13 cellular contexts compared by ENCODE assay signal in genomic region chr2:65796259-65796658, GRCh38.
A peak's percentile ranks its signal among the peaks of the same experiment; 100 is the strongest.
DNase-seq lines count a peak whose midpoint lies in the region; TF ChIP-seq lines count a peak whose summit lies in the region.
"Had no signal": no experiment of that assay in that cellular context is flagged by ENCODE, and none has a peak within 500 bp of the region (broad histone marks: within the 10 kb centered on the region; RNA-seq: fewer than 3 reads in every experiment).

No MANE protein-coding gene starts in this region.

- H3K27ac Mint-ChIP-seq in nephron: peak overlapping the region in 2 of 3 experiments; percentile 71 to 73
- H3K27ac Mint-ChIP-seq: CD14-positive monocyte; CD8-positive, alpha-beta T cell had no signal

- CTCF ChIA-PET in A673 (lab: Charles Lee): no interaction called here
- CTCF ChIA-PET in PC-9 (lab: Charles Lee): no interaction called here
- CTCF ChIA-PET in HEK293T (lab: Yijun Ruan, JAX): no interaction called here

- H3K4me2 ChIP-seq in PC-9: no peak overlapping the region

- DNase-seq in A673 (ENCODE audit: low spot score): peak; percentile 45
- DNase-seq in DMS 273 treated with DMSO at 0.1 percent for 48 hours (lab: John Stamatoyannopoulos, UW): peak; percentile 8
- DNase-seq in fibroblast of the aortic adventitia (ENCODE audit: low read depth): peak; percentile 2
- DNase-seq in Peyer's patch: no peak
- no peak for DNase-seq in PC-9
- DNase-seq in HEK293T (ENCODE audit: extremely low spot score): no peak
- DNase-seq: CD8-positive, alpha-beta T cell; COR-L47; GM23248; IMR-90 had no signal

- no peak overlapping the region for H3K4me3 ChIP-seq in A673 (ENCODE audit: low read depth, low read length, poor library complexity, severe bottlenecking)
- H3K4me3 ChIP-seq in fibroblast of the aortic adventitia (ENCODE audit: low read depth, low read length): no peak overlapping the region
- H3K4me3 ChIP-seq in Peyer's patch: no peak overlapping the region
- H3K4me3 ChIP-seq in PC-9: no peak overlapping the region
- H3K4me3 ChIP-seq: GM12878, GM23248 had no signal

- H3K36me3 Mint-ChIP-seq in nephron (ENCODE audit: low read depth): no peaks in the 10 kb centered on the region
- H3K36me3 Mint-ChIP-seq: CD14-positive monocyte; CD8-positive, alpha-beta T cell had no signal

- H3K27me3 ChIP-seq in A673 (replicated peaks; ENCODE audit: insufficient read depth, low read depth, low read length, poor library complexity) (no peaks in the 10 kb centered on the region), Peyer's patch (no peaks in the 10 kb centered on the region), PC-9 (ENCODE audit: insufficient read depth, low read depth) (peaks cover 23% of the 10 kb centered on the region)

- no peaks in the 10 kb centered on the region for H3F3A ChIP-seq in PC-9 (ENCODE audit: insufficient read depth, low read depth)

- peaks cover 5% of the 10 kb centered on the region for H3K9me3 Mint-ChIP-seq in nephron
- H3K9me3 Mint-ChIP-seq: CD8-positive, alpha-beta T cell had no signal

- H3K27ac ChIP-seq in A673 (ENCODE audit: low read depth, low read length, poor library complexity, severe bottlenecking) (peak overlapping the region; percentile 89), Peyer's patch (no peak overlapping the region), PC-9 (no peak overlapping the region)
- H3K27ac ChIP-seq: GM23248 had no signal

- H3K9me2 ChIP-seq in PC-9 (ENCODE audit: insufficient read depth): peaks cover 7% of the 10 kb centered on the region; the same call in 1 of the 2 replicates

- no peaks in the 10 kb centered on the region for H3K36me3 ChIP-seq in A673 (ENCODE audit: insufficient read depth, low read length, poor library complexity, severe bottlenecking)
- H3K36me3 ChIP-seq in Peyer's patch: no peaks in the 10 kb centered on the region
- H3K36me3 ChIP-seq in PC-9 (ENCODE audit: low read depth): no peaks in the 10 kb centered on the region

- TF ChIP-seq CTCF in A673 (conservative IDR thresholded peaks at IDR 0.05; ENCODE audit: low read depth, low read length): no peak
- no peak for TF ChIP-seq CTCF in fibroblast of the aortic adventitia (IDR thresholded peaks at IDR 0.05; ENCODE audit: insufficient read depth, low read length)
- no peak for TF ChIP-seq CTCF in nephron (IDR thresholded peaks at IDR 0.05; ENCODE audit: unreplicated experiment in 3 of 3)
- no peak for TF ChIP-seq CTCF in Peyer's patch (IDR thresholded peaks at IDR 0.05)
- TF ChIP-seq CTCF in PC-9 (conservative IDR thresholded peaks at IDR 0.05): no peak

- no peak overlapping the region for H2AFZ ChIP-seq in PC-9
- H2AFZ ChIP-seq: GM23248 had no signal

- H3K4me1 Mint-ChIP-seq in nephron: peaks cover 12% of the 10 kb centered on the region
- H3K4me1 Mint-ChIP-seq: CD14-positive monocyte had no signal

- H4K20me1 ChIP-seq in PC-9 (ENCODE audit: insufficient read depth): no peaks in the 10 kb centered on the region

- H3K79me2 ChIP-seq in PC-9 (ENCODE audit: low read depth): no peaks in the 10 kb centered on the region

- peaks cover 52% of the 10 kb centered on the region for H3K4me1 ChIP-seq in A673 (ENCODE audit: insufficient read depth, low read length, poor library complexity, severe bottlenecking)
- no peaks in the 10 kb centered on the region for H3K4me1 ChIP-seq in Peyer's patch
- H3K4me1 ChIP-seq in PC-9 (replicated peaks; ENCODE audit: insufficient read depth): no peaks in the 10 kb centered on the region

- no peaks in the 10 kb centered on the region for H3K9me3 ChIP-seq in A673 (ENCODE audit: low read depth, low read length, poor library complexity, severe bottlenecking)
- no peaks in the 10 kb centered on the region for H3K9me3 ChIP-seq in Peyer's patch
- no peaks in the 10 kb centered on the region for H3K9me3 ChIP-seq in PC-9 (ENCODE audit: insufficient read depth, low read depth)

- TF ChIP-seq POLR2A in Peyer's patch (IDR thresholded peaks at IDR 0.05): no peak

- no peak overlapping the region for H3K4me3 Mint-ChIP-seq in nephron
- H3K4me3 Mint-ChIP-seq: CD14-positive monocyte; CD8-positive, alpha-beta T cell had no signal

- peaks cover 6% of the 10 kb centered on the region for H3K27me3 Mint-ChIP-seq in nephron (ENCODE audit: low read depth)

- intact Hi-C loops in A673 (cut with micrococcal nuclease; ENCODE audit: unreplicated experiment) (loop anchor here (5.0 to 10.0 kb wide), 4 partner anchors 199 to 1081 kb away; no protein-coding TSS in a partner anchor), PC-9 (cut with micrococcal nuclease; ENCODE audit: unreplicated experiment) (no loop called here)

- POLR2A ChIA-PET in A673 (lab: Charles Lee; ENCODE audit: low non-redundant PET): no interaction called here
- POLR2A ChIA-PET in PC-9 (lab: Charles Lee; ENCODE audit: unreplicated experiment): no interaction called here
- POLR2A ChIA-PET in HEK293T (lab: Yijun Ruan, JAX): no interaction called here

- BruUV-seq in A673 (replicated peaks; lab: Mats Ljungman, UMichigan) (no TSS peak), PC-9 (replicated peaks; lab: Mats Ljungman, UMichigan) (no TSS peak)

TF ChIP-seq in HEK293T, 16 proteins besides CTCF, POLR2A, EP300 and RAD21:
- TF ChIP-seq CTBP1 (IDR thresholded peaks at IDR 0.05; ENCODE audit: borderline replicate concordance): no peak
- no peak for TF ChIP-seq BHLHE40 (IDR thresholded peaks at IDR 0.05; ENCODE audit: borderline replicate concordance)
- no peak for TF ChIP-seq NFRKB (IDR thresholded peaks at IDR 0.05)
- TF ChIP-seq ZNF384 (IDR thresholded peaks at IDR 0.05): no peak
- TF ChIP-seq FOXK2 (IDR thresholded peaks at IDR 0.05): no peak
- TF ChIP-seq ARNT (IDR thresholded peaks at IDR 0.05): no peak
- TF ChIP-seq ELF4 (IDR thresholded peaks at IDR 0.05): no peak
- TF ChIP-seq HDGF (IDR thresholded peaks at IDR 0.05; ENCODE audit: borderline replicate concordance): no peak
- TF ChIP-seq FOXA1 (IDR thresholded peaks at IDR 0.05): no peak
- no peak for TF ChIP-seq FOXM1 (IDR thresholded peaks at IDR 0.05; ENCODE audit: borderline replicate concordance)
- TF ChIP-seq LEF1 (IDR thresholded peaks at IDR 0.05; ENCODE audit: borderline replicate concordance): no peak

Comparison
In these comparisons a context has a peak if more than half of its experiments do, and no peak if none do; other contexts are left out.
1. DNase-seq: peak in A673 (single experiment), DMS 273 treated with DMSO at 0.1 percent for 48 hours (single experiment) and fibroblast of the aortic adventitia (single experiment); none in Peyer's patch (0 of 3), PC-9 (0 of 2) and HEK293T (single experiment).